14 cellular contexts compared by ENCODE assay signal in genomic region chr12:121573949-121574520, GRCh38. TPM values are rescaled to one million over a fixed set of nuclear protein-coding genes. Genes with fewer than 3 reads are reported as not detected.
A peak's percentile ranks its signal among the peaks of the same experiment; 100 is the strongest.
DNase-seq lines count a peak whose midpoint lies in the region; ATAC-seq, FAIRE-seq and TF ChIP-seq lines count a peak whose summit lies in the region.
"Had no signal": no experiment of that assay in that cellular context is flagged by ENCODE, and none has a peak within 500 bp of the region (broad histone marks: within the 10 kb centered on the region; RNA-seq: fewer than 3 reads in every experiment).

No MANE protein-coding gene starts in this region.

- H2AFZ ChIP-seq in GM23338: no peak overlapping the region
- no peak overlapping the region for H2AFZ ChIP-seq in H1 (ENCODE audit: low read length)

- no peaks in the 10 kb centered on the region for H3K9me3 Mint-ChIP-seq in GM23338
- H3K9me3 Mint-ChIP-seq in progenitor cell of endocrine pancreas (ENCODE audit: low read depth): no peaks in the 10 kb centered on the region
- no peaks in the 10 kb centered on the region for H3K9me3 Mint-ChIP-seq in activated CD8-positive, alpha-beta memory T cell treated with anti-CD3 and anti-CD28 coated beads, Interleukin-2, amount 10 ng/mL, durations not matched to agents 7 days and 5 days (ENCODE audit: low read depth)
- H3K9me3 Mint-ChIP-seq: activated naive CD8-positive, alpha-beta T cell treated with anti-CD3 and anti-CD28 coated beads, Interleukin-2, amount 10 ng/mL, durations not matched to agents 7 days and 5 days had no signal

- H3K18ac ChIP-seq in H1 (ENCODE audit: extremely low read depth, low read length): no peak overlapping the region

- H3K4ac ChIP-seq in H1 (replicated peaks; ENCODE audit: insufficient read length, low read depth, low read length): no peak overlapping the region

- peaks cover 16% of the 10 kb centered on the region; the same call in 1 of the 2 replicates for H3K23me2 ChIP-seq in H1 (ENCODE audit: low read depth, low read length)

- H4K20me1 ChIP-seq in GM23338 (replicated peaks; ENCODE audit: insufficient read depth): peaks cover 36% of the 10 kb centered on the region
- peaks cover 5% of the 10 kb centered on the region in 2 experiments for H4K20me1 ChIP-seq in H1 (replicated peaks in 1 of 2; ENCODE audit: control insufficient read depth in 1 of 2, insufficient read depth in 2 of 2, low read length in 2 of 2)

- H3K9me3 ChIP-seq in H1 (ENCODE audit: insufficient read depth in 2 of 2, low read depth in 1 of 2, low read length in 1 of 2) (no peaks in the 10 kb centered on the region), gastrocnemius medialis (no peaks in the 10 kb centered on the region)
- H3K9me3 ChIP-seq: breast epithelium had no signal

- H3K14ac ChIP-seq in H1 (ENCODE audit: insufficient read length): no peak overlapping the region

- no peak overlapping the region for H2BK12ac ChIP-seq in H1 (ENCODE audit: low read depth, low read length)

- H2BK120ac ChIP-seq in H1 (replicated peaks; ENCODE audit: low read depth, low read length): no peak overlapping the region

- 95% methylated on average over 13 of the region's 13 CpGs; no CpG with 5 or more reads in 1 of the 2 experiments for WGBS in H1 (ENCODE audit: extremely low coverage in 1 of 2, insufficient coverage in 1 of 2, insufficient read length in 1 of 2, insufficient replicate concordance in 2 of 2, low coverage in 1 of 2, low lambda C conversion rate in 2 of 2, missing lambda C conversion rate in 1 of 2), 2 experiments

- H3K36me3 ChIP-seq in GM23338 (ENCODE audit: insufficient read depth): peaks cover 57% of the 10 kb centered on the region
- peaks cover 31 to 67% (median 39%) of the 10 kb centered on the region in 4 experiments for H3K36me3 ChIP-seq in H1 (ENCODE audit: control insufficient read depth in 2 of 4, insufficient read depth in 4 of 4, low read length in 3 of 4)
- no peaks in the 10 kb centered on the region for H3K36me3 ChIP-seq in gastrocnemius medialis
- H3K36me3 ChIP-seq: breast epithelium had no signal

- intact Hi-C loops in gastrocnemius medialis (cut with DNase I; ENCODE audit: low total_unique reads): no loop called here

- H3K4me1 Mint-ChIP-seq in GM23338 (peaks cover 41% of the 10 kb centered on the region), progenitor cell of endocrine pancreas (ENCODE audit: low read depth) (peaks cover 27% of the 10 kb centered on the region)
- H3K4me1 Mint-ChIP-seq in activated CD8-positive, alpha-beta memory T cell treated with anti-CD3 and anti-CD28 coated beads, Interleukin-2, amount 10 ng/mL, durations not matched to agents 7 days and 5 days: peaks cover 6% of the 10 kb centered on the region

- 0 out of 2 replicates have a peak overlapping the region, but pooled peaks have one; percentile 29 for H2BK15ac ChIP-seq in H1 (ENCODE audit: low read length)

- no peak for TF ChIP-seq POLR2A in H1 (IDR thresholded peaks at IDR 0.05; ENCODE audit: control extremely low read depth in 1 of 2, low read depth in 2 of 2, low read length in 2 of 2)
- TF ChIP-seq POLR2A in gastrocnemius medialis (IDR thresholded peaks at IDR 0.05): no peak

- peak overlapping the region; percentile 100 for H3K27ac ChIP-seq in GM23338 (ENCODE audit: low read depth)
- H3K27ac ChIP-seq in H1 (ENCODE audit: low read depth, low read length): peak overlapping the region; percentile 11; the same call in 1 of the 2 replicates
- peak overlapping the region; percentile 30 to 67 (median 58) for H3K27ac ChIP-seq in gastrocnemius medialis
- H3K27ac ChIP-seq: breast epithelium had no signal

- H3K27me3 ChIP-seq in GM23338 (ENCODE audit: insufficient read depth) (no peaks in the 10 kb centered on the region), H1 (replicated peaks in 1 of 4; ENCODE audit: control insufficient read depth in 3 of 4, extremely low read depth in 1 of 4, insufficient read depth in 3 of 4, low read length in 3 of 4) (no peaks in the 10 kb centered on the region), gastrocnemius medialis (no peaks in the 10 kb centered on the region)
- H3K27me3 ChIP-seq: breast epithelium had no signal

- H3K27ac Mint-ChIP-seq in GM23338 (peak overlapping the region; percentile 70; the same call in 1 of the 2 replicates), progenitor cell of endocrine pancreas (no peak overlapping the region)
- H3K27ac Mint-ChIP-seq in activated CD8-positive, alpha-beta memory T cell treated with anti-CD3 and anti-CD28 coated beads, Interleukin-2, amount 10 ng/mL, durations not matched to agents 7 days and 5 days: no peak overlapping the region
- H3K27ac Mint-ChIP-seq: activated naive CD8-positive, alpha-beta T cell treated with anti-CD3 and anti-CD28 coated beads, Interleukin-2, amount 10 ng/mL, durations not matched to agents 7 days and 5 days had no signal

- DNase-seq in GM23338 (ENCODE audit: low spot score) (no peak), NCI-H2107 (lab: John Stamatoyannopoulos, UW) (peak; percentile 89), H1 (ENCODE audit: low read depth in 1 of 2, low spot score in 2 of 2) (no peak), gastrocnemius medialis (no peak), progenitor cell of endocrine pancreas (ENCODE audit: low spot score, unreplicated experiment) (no peak), NCI-H2029 treated with DMSO at 0.1 percent for 48 hours (lab: John Stamatoyannopoulos, UW) (no peak)
- DNase-seq in activated CD8-positive, alpha-beta memory T cell treated with anti-CD3 and anti-CD28 coated beads, Interleukin-2, amount 10 ng/mL, durations not matched to agents 7 days and 5 days: no peak
- DNase-seq: activated naive CD8-positive, alpha-beta T cell treated with anti-CD3 and anti-CD28 coated beads, Interleukin-2, amount 10 ng/mL, durations not matched to agents 7 days and 5 days; effector CD4-positive, alpha-beta T cell; Kasumi-1; left ventricle myocardium superior; NCI-H146; NCI-H774 had no signal

- H3K4me3 ChIP-seq in GM23338: no peak overlapping the region
- H3K4me3 ChIP-seq in H1 (ENCODE audit: extremely low read depth in 1 of 4, insufficient read depth in 2 of 4, low read depth in 3 of 4, low read length in 4 of 4): no peak overlapping the region
- no peak overlapping the region for H3K4me3 ChIP-seq in gastrocnemius medialis
- H3K4me3 ChIP-seq: breast epithelium had no signal

- no peak overlapping the region for H4K8ac ChIP-seq in H1 (ENCODE audit: extremely low read depth, insufficient read depth, low read length)

- H3K23ac ChIP-seq in H1 (ENCODE audit: insufficient read length): no peak overlapping the region

- H3K36me3 Mint-ChIP-seq in GM23338 (ENCODE audit: low read depth) (peaks cover 76% of the 10 kb centered on the region), progenitor cell of endocrine pancreas (ENCODE audit: insufficient read depth) (peaks cover 19% of the 10 kb centered on the region)
- peaks cover 11% of the 10 kb centered on the region for H3K36me3 Mint-ChIP-seq in activated CD8-positive, alpha-beta memory T cell treated with anti-CD3 and anti-CD28 coated beads, Interleukin-2, amount 10 ng/mL, durations not matched to agents 7 days and 5 days

- H3K56ac ChIP-seq in H1 (replicated peaks; ENCODE audit: insufficient read length, low read depth, low read length): no peak overlapping the region

- TF ChIP-seq CTCF in GM23338 (conservative IDR thresholded peaks at IDR 0.05; ENCODE audit: low read depth in 2 of 2) (no peak), H1 (IDR thresholded peaks at IDR 0.05; ENCODE audit: control extremely low read depth in 1 of 3, insufficient read depth in 1 of 3, low read depth in 1 of 3, low read length in 3 of 3) (no peak), gastrocnemius medialis (IDR thresholded peaks at IDR 0.05 in 4 of 5, conservative IDR thresholded peaks at IDR 0.05 in 1 of 5) (no peak), progenitor cell of endocrine pancreas (IDR thresholded peaks at IDR 0.05; ENCODE audit: unreplicated experiment) (no peak)

- POLR2A ChIA-PET in H1 (lab: Charles Lee; ENCODE audit: partially characterized antibody): interaction anchor here (0.7 to 31.0 kb wide), 14 partner anchors 8 to 105 kb away, joined by 3 to 793 read pairs (median 3); partner anchors contain the start of gene ORAI1

- H3K9me2 ChIP-seq in GM23338 (ENCODE audit: insufficient read depth): no peaks in the 10 kb centered on the region

- no peak overlapping the region; a peak in 1 of 7 replicates for H3K9ac ChIP-seq in H1 (replicated peaks in 1 of 4; ENCODE audit: extremely low read depth in 1 of 4, low read depth in 3 of 4, low read length in 3 of 4)

- TF ChIP-seq RAD21 in H1 (IDR thresholded peaks at IDR 0.05 in 1 of 2, conservative IDR thresholded peaks at IDR 0.05 in 1 of 2; ENCODE audit: low read depth in 2 of 2, low read length in 2 of 2): no peak

- H3F3A ChIP-seq in GM23338 (replicated peaks; ENCODE audit: low read depth): peaks cover 57% of the 10 kb centered on the region

- in situ Hi-C loops in gastrocnemius medialis (cut with MboI; ENCODE audit: low sequenced_read_pairs in 4 of 4): loop anchor here in 1 of 4 donors (10.0 kb wide), 1 partner anchor 51 kb away; the partner anchor contains the start of gene ORAI1

- H3K79me2 ChIP-seq in GM23338 (replicated peaks; ENCODE audit: insufficient read depth): peaks cover 87% of the 10 kb centered on the region
- H3K79me2 ChIP-seq in H1 (ENCODE audit: control insufficient read depth in 1 of 2, insufficient read depth in 2 of 2, low read length in 2 of 2): peaks cover 6 to 73% of the 10 kb centered on the region in 2 experiments; a peak in 3 of 4 replicates

- H2BK5ac ChIP-seq in H1 (ENCODE audit: low read depth, low read length): peak overlapping the region; percentile 16; the same call in 1 of the 2 replicates

- H3K27me3 Mint-ChIP-seq in GM23338 (ENCODE audit: insufficient read depth, low read depth, poor library complexity) (peaks cover 20% of the 10 kb centered on the region), progenitor cell of endocrine pancreas (no peaks in the 10 kb centered on the region)
- H3K27me3 Mint-ChIP-seq in activated CD8-positive, alpha-beta memory T cell treated with anti-CD3 and anti-CD28 coated beads, Interleukin-2, amount 10 ng/mL, durations not matched to agents 7 days and 5 days: no peaks in the 10 kb centered on the region
- H3K27me3 Mint-ChIP-seq: activated naive CD8-positive, alpha-beta T cell treated with anti-CD3 and anti-CD28 coated beads, Interleukin-2, amount 10 ng/mL, durations not matched to agents 7 days and 5 days had no signal

- no peak for ATAC-seq in GM23338
- ATAC-seq in gastrocnemius medialis: peak in 1 of 2 donors; percentile 29
- ATAC-seq in activated CD8-positive, alpha-beta memory T cell treated with anti-CD3 and anti-CD28 coated beads, Interleukin-2, amount 10 ng/mL, durations not matched to agents 7 days and 5 days: no peak
- ATAC-seq: left ventricle myocardium superior had no signal

- no peak overlapping the region for H4K5ac ChIP-seq in H1 (ENCODE audit: insufficient read length, low read depth, low read length)

- H4K91ac ChIP-seq in H1 (replicated peaks; ENCODE audit: insufficient read length, low read length): no peak overlapping the region

- no peak for FAIRE-seq in H1 (lab: Jason Lieb, UNC)

- no peak for TF ChIP-seq EP300 in H1 (IDR thresholded peaks at IDR 0.05; ENCODE audit: borderline replicate concordance in 1 of 2, low read depth in 2 of 2, low read length in 2 of 2)

- H3K4me1 ChIP-seq in GM23338 (ENCODE audit: insufficient read depth): peaks cover 20% of the 10 kb centered on the region
- H3K4me1 ChIP-seq in H1 (replicated peaks in 1 of 4; ENCODE audit: control insufficient read depth in 3 of 4, insufficient read depth in 4 of 4, low read length in 3 of 4): peaks cover 10 to 20% (median 14%) of the 10 kb centered on the region in 4 experiments
- H3K4me1 ChIP-seq in gastrocnemius medialis: peaks cover 12 to 20% of the 10 kb centered on the region in 2 donors

- H2AK5ac ChIP-seq in H1 (ENCODE audit: low read depth, low read length): no peak overlapping the region

- no peak overlapping the region; the same call in 2 of the 3 replicates for H3K4me3 Mint-ChIP-seq in GM23338
- H3K4me3 Mint-ChIP-seq in progenitor cell of endocrine pancreas (ENCODE audit: low read depth): no peak overlapping the region
- no peak overlapping the region for H3K4me3 Mint-ChIP-seq in activated CD8-positive, alpha-beta memory T cell treated with anti-CD3 and anti-CD28 coated beads, Interleukin-2, amount 10 ng/mL, durations not matched to agents 7 days and 5 days
- H3K4me3 Mint-ChIP-seq: activated naive CD8-positive, alpha-beta T cell treated with anti-CD3 and anti-CD28 coated beads, Interleukin-2, amount 10 ng/mL, durations not matched to agents 7 days and 5 days had no signal

- no peak overlapping the region for H3K4me2 ChIP-seq in GM23338
- no peak overlapping the region for H3K4me2 ChIP-seq in H1 (ENCODE audit: insufficient read depth in 1 of 2, low read depth in 2 of 2, low read length in 2 of 2)

- peaks cover 19% of the 10 kb centered on the region for H3K79me1 ChIP-seq in H1 (ENCODE audit: low read depth, low read length)

- CTCF ChIA-PET in H1 (lab: Charles Lee; ENCODE audit: partially characterized antibody): interaction anchor here (0.6 to 6.6 kb wide), 10 partner anchors 12 to 134 kb away, joined by 3 to 57 read pairs (median 7); partner anchors contain the start of gene MORN3
- CTCF ChIA-PET in activated CD8-positive, alpha-beta memory T cell treated with anti-CD3 and anti-CD28 coated beads, Interleukin-2, amount 10 ng/mL, durations not matched to agents 7 days and 5 days (lab: Charles Lee): interaction anchor here (0.8 to 2.2 kb wide), 2 partner anchors 21 to 79 kb away, joined by 4 to 7 read pairs; no protein-coding TSS in a partner anchor

- no peak overlapping the region for H2BK20ac ChIP-seq in H1 (ENCODE audit: low read length)

RNA-seq across cellular contexts. Expression of gene KDM2B, which starts 6.8 kb away (rescaled TPM):
- 137 and 161 TPM in 2 replicates for total RNA-seq in GM23338 (2014; rRNA removed; shearing (Covaris generic))
- polyA plus RNA-seq in GM23338 (2016; fragmentation: Nextera tagmentation; extraction: Ambion mirVana): 59.4 and 64.4 TPM in 2 replicates
- total RNA-seq in H1 (2021; fragmentation: NEBNext Ultra II Directional; extraction: Animal tissue kit (Norgen Biotek cat#: 25700)): 156 and 162 TPM in 2 replicates
- polyA plus RNA-seq in H1 (2011; rRNA removed): 111 and 167 TPM in 2 replicates
- 83.9 TPM for polyA plus RNA-seq in H1 (2011; cell fraction: cytosol; rRNA removed)
- polyA plus RNA-seq in H1 (2011; cell fraction: nucleus; rRNA removed): 273 TPM
- 96.2 to 111 TPM (median 103 TPM) in 4 replicates for polyA plus RNA-seq in H1 (2012, experiment 1 of 2)
- 36.6 TPM for polyA plus RNA-seq in H1 (2012, experiment 2 of 2)
- polyA plus RNA-seq in H1 (2013, experiment 1 of 2): 77.1 TPM
- polyA plus RNA-seq in H1 (2013, experiment 2 of 2): 72.5 TPM
- 262 and 318 TPM in 2 replicates for polyA minus RNA-seq in H1 (2011; rRNA and poly(A)+ RNA removed)
- polyA minus RNA-seq in H1 (2011; cell fraction: cytosol; rRNA and poly(A)+ RNA removed): 128 TPM
- 128 TPM for polyA minus RNA-seq in H1 (2011; cell fraction: nucleus; rRNA and poly(A)+ RNA removed)
- total RNA-seq in gastrocnemius medialis: 1 to 10 TPM; 4.8 to 9.4 (median 8.3) TPM
- total RNA-seq in progenitor cell of endocrine pancreas: 74.0 and 79.2 TPM in 2 replicates
- 10 to 100 TPM; 63.8 to 64.8 TPM for total RNA-seq in activated CD8-positive, alpha-beta memory T cell treated with anti-CD3 and anti-CD28 coated beads, Interleukin-2, amount 10 ng/mL, durations not matched to agents 7 days and 5 days

RNA-seq across cellular contexts. Expression of gene ORAI1, which starts 52.3 kb away (rescaled TPM):
- 31.0 and 32.0 TPM in 2 replicates for total RNA-seq in GM23338 (2014; rRNA removed; shearing (Covaris generic))
- polyA plus RNA-seq in GM23338 (2016; fragmentation: Nextera tagmentation; extraction: Ambion mirVana): 22.2 and 23.7 TPM in 2 replicates
- 28.4 and 29.9 TPM in 2 replicates for total RNA-seq in H1 (2021; fragmentation: NEBNext Ultra II Directional; extraction: Animal tissue kit (Norgen Biotek cat#: 25700))
- polyA plus RNA-seq in H1 (2011; rRNA removed): 71.5 and 101 TPM in 2 replicates
- 41.8 TPM for polyA plus RNA-seq in H1 (2011; cell fraction: cytosol; rRNA removed)
- polyA plus RNA-seq in H1 (2011; cell fraction: nucleus; rRNA removed): 39.3 TPM
- 16.2 to 31.6 TPM (median 27.3 TPM) in 4 replicates for polyA plus RNA-seq in H1 (2012, experiment 1 of 2)
- polyA plus RNA-seq in H1 (2012, experiment 2 of 2): 24.8 TPM
- polyA plus RNA-seq in H1 (2013, experiment 1 of 2): 27.2 TPM
- 31.4 TPM for polyA plus RNA-seq in H1 (2013, experiment 2 of 2)
- polyA minus RNA-seq in H1 (2011; rRNA and poly(A)+ RNA removed): 21.6 and 29.6 TPM in 2 replicates
- 46.5 TPM for polyA minus RNA-seq in H1 (2011; cell fraction: cytosol; rRNA and poly(A)+ RNA removed)
- 26.7 TPM for polyA minus RNA-seq in H1 (2011; cell fraction: nucleus; rRNA and poly(A)+ RNA removed)
- 10 to 100 TPM in 3 of 4 donors, 1 to 10 TPM in 1; 9.9 to 29.0 (median 16.4) TPM for total RNA-seq in gastrocnemius medialis
- 18.9 and 19.3 TPM in 2 replicates for total RNA-seq in progenitor cell of endocrine pancreas
- total RNA-seq in activated CD8-positive, alpha-beta memory T cell treated with anti-CD3 and anti-CD28 coated beads, Interleukin-2, amount 10 ng/mL, durations not matched to agents 7 days and 5 days: 10 to 100 TPM; 53.7 to 61.1 TPM

Comparison
In these comparisons a context has a peak if more than half of its experiments do, and no peak if none do; other contexts are left out.
1. H3K27ac ChIP-seq: peak in every context shown above with its lines; median percentile 100 in GM23338; 58 in gastrocnemius medialis; 11 in H1.